In genomic region chr3:77066829-77067228, GRCh38 we compare ENCODE assay signal across 19 cellular contexts. TPM values are rescaled to one million over a fixed set of nuclear protein-coding genes. Genes with fewer than 3 reads are reported as not detected.
DNase-seq lines count a peak whose midpoint lies in the region; ATAC-seq and TF ChIP-seq lines count a peak whose summit lies in the region.
"Had no signal": no experiment of that assay in that cellular context is flagged by ENCODE, and none has a peak within 500 bp of the region (broad histone marks: within the 10 kb centered on the region; RNA-seq: fewer than 3 reads in every experiment).

No MANE protein-coding gene starts in this region.

- peaks cover 59% of the 10 kb centered on the region for H3K4me1 Mint-ChIP-seq in brain
- H3K4me1 Mint-ChIP-seq: CD4-positive, CD25-positive, alpha-beta regulatory T cell had no signal

- no peaks in the 10 kb centered on the region for H3K27me3 ChIP-seq in smooth muscle cell (ENCODE audit: low read depth)
- H3K27me3 ChIP-seq in lower lobe of right lung (ENCODE audit: low read depth): no peaks in the 10 kb centered on the region

- H3K9ac ChIP-seq in smooth muscle cell (ENCODE audit: low read depth): no peak overlapping the region

- H3K79me2 ChIP-seq in smooth muscle cell (ENCODE audit: low read depth): peaks cover 10% of the 10 kb centered on the region

- H3K4me1 ChIP-seq in HEK293 (ENCODE audit: control insufficient read depth, insufficient read depth, low read length): no peaks in the 10 kb centered on the region
- peaks cover 16% of the 10 kb centered on the region for H3K4me1 ChIP-seq in smooth muscle cell (ENCODE audit: low read depth)
- no peaks in the 10 kb centered on the region for H3K4me1 ChIP-seq in lower lobe of right lung

- WGBS in smooth muscle cell (ENCODE audit: low lambda C conversion rate): 89% methylated on average over 1 of the region's 1 CpG

- peaks cover 26% of the 10 kb centered on the region for H3K36me3 Mint-ChIP-seq in brain
- H3K36me3 Mint-ChIP-seq: CD4-positive, CD25-positive, alpha-beta regulatory T cell; CD8-positive, alpha-beta T cell had no signal

- no peak for ATAC-seq in lower lobe of right lung
- ATAC-seq: CD8-positive, alpha-beta T cell; HCT116 had no signal

- TF ChIP-seq CTCF in HEK293 (tag by site-specific recombination; IDR thresholded peaks at IDR 0.05) (no peak), brain (conservative IDR thresholded peaks at IDR 0.05) (no peak), smooth muscle cell (IDR thresholded peaks at IDR 0.05; ENCODE audit: borderline replicate concordance, insufficient read depth, poor library complexity, severe bottlenecking) (no peak), lower lobe of right lung (IDR thresholded peaks at IDR 0.05) (no peak)

- intact Hi-C loops in lower lobe of right lung (cut with DNase I): no loop called here

- H3K36me3 ChIP-seq in HEK293 (ENCODE audit: control insufficient read depth in 2 of 2, insufficient read depth in 1 of 2, low read length in 2 of 2) (no peaks in the 10 kb centered on the region), smooth muscle cell (ENCODE audit: low read depth) (no peaks in the 10 kb centered on the region), lower lobe of right lung (no peaks in the 10 kb centered on the region)

- H3K4me3 Mint-ChIP-seq in brain: peak overlapping the region in 1 of 5 experiments; percentile 48
- H3K4me3 Mint-ChIP-seq: CD4-positive, CD25-positive, alpha-beta regulatory T cell; CD8-positive, alpha-beta T cell; H9; HFFc6 had no signal

- H3K4me3 ChIP-seq in HEK293 (ENCODE audit: low read depth, low read length) (no peak overlapping the region), smooth muscle cell (no peak overlapping the region), lower lobe of right lung (no peak overlapping the region)

- POLR2A ChIA-PET in HEK293 (lab: Yijun Ruan, JAX): no interaction called here

- peak overlapping the region; percentile 44 for H3K4me2 ChIP-seq in smooth muscle cell

- H3K27ac ChIP-seq in HEK293 (ENCODE audit: extremely low read depth, low read depth, low read length) (no peak overlapping the region), smooth muscle cell (ENCODE audit: low read depth) (no peak overlapping the region), lower lobe of right lung (no peak overlapping the region)

- peak; percentile 36 for DNase-seq in OCI-M1 (lab: John Stamatoyannopoulos, UW)
- no peak for DNase-seq in smooth muscle cell (lab: John Stamatoyannopoulos, UW; ENCODE audit: unreplicated experiment)
- no peak for DNase-seq in DMS53 (lab: John Stamatoyannopoulos, UW)
- DNase-seq in lower lobe of right lung: no peak
- DNase-seq in COLO829 (ENCODE audit: low spot score): no peak
- DNase-seq: C1 segment of cervical spinal cord; CD4-positive, CD25-positive, alpha-beta regulatory T cell; CD8-positive, alpha-beta T cell; DMS 273 treated with DMSO at 0.1 percent for 48 hours; DMS79 treated with DMSO at 0.1 percent for 48 hours; GF-D8; H9; HFFc6 had no signal

- H3K27ac Mint-ChIP-seq in brain: peak overlapping the region in 3 of 5 experiments; percentile 26 to 82 (median 26)
- H3K27ac Mint-ChIP-seq: CD4-positive, CD25-positive, alpha-beta regulatory T cell; CD8-positive, alpha-beta T cell; HFFc6 had no signal

- peaks cover 6 to 18% (median 17%) of the 10 kb centered on the region in 5 experiments for H3K9me3 Mint-ChIP-seq in brain

- H4K20me1 ChIP-seq in smooth muscle cell (ENCODE audit: low read depth): no peaks in the 10 kb centered on the region

- CTCF ChIA-PET in HEK293 (lab: Yijun Ruan, JAX): interaction anchor here (0.6 kb wide), 1 partner anchor 16 kb away, joined by 3 read pairs; no protein-coding TSS in a partner anchor

- H3F3A ChIP-seq in smooth muscle cell (ENCODE audit: low read depth): no peaks in the 10 kb centered on the region

- H2AFZ ChIP-seq in smooth muscle cell (ENCODE audit: low read depth): no peak overlapping the region

- no peaks in the 10 kb centered on the region for H3K27me3 Mint-ChIP-seq in brain
- H3K27me3 Mint-ChIP-seq: CD4-positive, CD25-positive, alpha-beta regulatory T cell had no signal

- H3K9me3 ChIP-seq in HEK293 (ENCODE audit: control insufficient read depth, insufficient read depth, low read depth, low read length): no peaks in the 10 kb centered on the region
- H3K9me3 ChIP-seq in smooth muscle cell (replicated peaks; ENCODE audit: low read depth): no peaks in the 10 kb centered on the region
- peaks cover 15% of the 10 kb centered on the region for H3K9me3 ChIP-seq in lower lobe of right lung

TF ChIP-seq in HEK293, 187 proteins besides CTCF, POLR2A, EP300 and RAD21:
- TF ChIP-seq ZNF830 (tag by site-specific recombination; IDR thresholded peaks at IDR 0.05; ENCODE audit: low read depth) (no peak), ZSCAN4 (tag by site-specific recombination; IDR thresholded peaks at IDR 0.05) (peak; percentile 96)

RNA-seq across cellular contexts. Expression of gene ROBO2, which starts 26.9 kb away (rescaled TPM):
- polyA plus RNA-seq in brain (ENCODE audit: insufficient read depth, low read depth, low replicate concordance) (3.8 TPM), smooth muscle cell (15.9 and 23.9 TPM in 2 replicates)
- total RNA-seq in smooth muscle cell (54.4 and 69.7 TPM in 2 replicates), lower lobe of right lung (11.8 TPM)
- total RNA-seq: A172; CD4-positive, CD25-positive, alpha-beta regulatory T cell; CD8-positive, alpha-beta T cell; Daoy; G401 had no signal
- polyA plus RNA-seq: CD4-positive, CD25-positive, alpha-beta regulatory T cell had no signal
